In the genomic region with DNA sequence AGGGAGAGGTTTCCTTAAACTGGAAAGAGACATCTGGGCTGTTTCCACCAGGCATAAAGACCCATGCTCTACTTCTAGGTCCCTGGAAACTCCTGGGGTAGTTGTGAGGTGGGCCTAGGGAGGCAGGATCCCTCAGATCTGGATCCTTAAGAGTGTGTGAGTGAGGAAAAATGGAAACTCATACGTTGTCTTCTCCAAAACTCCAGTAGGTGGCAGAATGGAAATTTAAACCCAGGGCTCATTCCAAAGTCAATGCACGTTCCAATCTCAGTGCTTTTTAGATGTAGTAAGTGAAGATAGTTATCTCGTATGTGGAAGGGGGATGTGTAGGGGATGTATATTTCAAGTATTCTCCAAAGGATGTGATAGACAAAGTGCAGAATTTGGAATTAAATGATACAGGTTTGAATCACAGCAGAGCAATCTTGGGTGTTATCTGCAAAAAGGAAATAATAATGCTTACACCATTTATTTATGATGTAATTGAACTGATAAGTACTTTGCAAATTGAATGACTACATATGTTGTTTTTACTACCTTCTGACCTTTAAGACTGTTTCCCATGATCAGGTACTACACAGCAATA, we compare ENCODE assay signal across 12 cellular contexts. TPM values are rescaled to one million over a fixed set of nuclear protein-coding genes. Genes with fewer than 3 reads are reported as not detected.
A peak's percentile ranks its signal among the peaks of the same experiment; 100 is the strongest.
DNase-seq lines count a peak whose midpoint lies in the region; ATAC-seq and TF ChIP-seq lines count a peak whose summit lies in the region.
"Had no signal": no experiment of that assay in that cellular context is flagged by ENCODE, and none has a peak within 500 bp of the region (broad histone marks: within the 10 kb centered on the region; RNA-seq: fewer than 3 reads in every experiment).

No MANE protein-coding gene starts in this region.

- no peak overlapping the region for H3K9ac ChIP-seq in OCI-LY1 (ENCODE audit: low read length)

- CTCF ChIA-PET in MCF 10A (lab: Yijun Ruan, JAX): interaction anchor here (0.6 to 4.8 kb wide), 18 partner anchors 9 to 256 kb away, joined by 3 to 77 read pairs (median 5); no protein-coding TSS in a partner anchor

- ATAC-seq in upper lobe of left lung (ENCODE audit: low FRiP score in 2 of 2): peak in 1 of 2 donors; percentile 19
- no peak for ATAC-seq in HG03097 (IDR thresholded peaks at IDR 0.05; ENCODE audit: low FRiP score, unreplicated experiment)
- ATAC-seq in HG03571 (IDR thresholded peaks at IDR 0.05; ENCODE audit: unreplicated experiment): no peak

- no peaks in the 10 kb centered on the region for H3F3A ChIP-seq in OCI-LY1 (ENCODE audit: insufficient read depth, low read length)

- no TSS peak for BruUV-seq in MCF 10A (replicated peaks; lab: Mats Ljungman, UMichigan)

- H3K9me3 Mint-ChIP-seq in MCF 10A (ENCODE audit: unreplicated experiment): no peaks in the 10 kb centered on the region
- no peaks in the 10 kb centered on the region for H3K9me3 Mint-ChIP-seq in activated CD4-positive, alpha-beta T cell treated with anti-CD3 and anti-CD28 coated beads, Interleukin-2, amount 10 ng/mL, durations not matched to agents 24 days and 14 days
- H3K9me3 Mint-ChIP-seq: activated T-helper 2 cell treated with anti-CD3 and anti-CD28 coated beads, Interferon-gamma antibody, Interleukin-2, Interleukin-4, amounts not matched to agents 10 μg/mL and 5 μg/mL and 100 μg/mL, durations not matched to agents 14 hours and 24 hours and 36 hours had no signal

- H3K27ac ChIP-seq in breast epithelium (no peak overlapping the region), OCI-LY1 (ENCODE audit: low read depth, low read length, poor library complexity, severe bottlenecking) (no peak overlapping the region), upper lobe of left lung (no peak overlapping the region)

- no peak overlapping the region for H3K4me2 ChIP-seq in OCI-LY1 (ENCODE audit: low read length)

- H3K27me3 ChIP-seq in breast epithelium (no peaks in the 10 kb centered on the region), OCI-LY1 (ENCODE audit: insufficient read depth, low read length) (no peaks in the 10 kb centered on the region), upper lobe of left lung (no peaks in the 10 kb centered on the region)

- 7 to 8% methylated on average over 3 of the region's 3 CpGs for WGBS in upper lobe of left lung, 2 donors

- TF ChIP-seq EP300 in upper lobe of left lung (IDR thresholded peaks at IDR 0.05): no peak

- POLR2A ChIA-PET in MCF 10A (lab: Yijun Ruan, JAX): interaction anchor here (1.2 kb wide), 1 partner anchor 130 kb away, joined by 4 read pairs; no protein-coding TSS in a partner anchor

- peak; percentile 55 for DNase-seq in MCF 10A (ENCODE audit: unreplicated experiment)
- DNase-seq in breast epithelium (ENCODE audit: low spot score in 2 of 2): no peak
- DNase-seq in fibroblast of mammary gland (ENCODE audit: low read depth): peak; percentile 38
- no peak for DNase-seq in upper lobe of left lung
- DNase-seq in activated CD4-positive, alpha-beta T cell treated with anti-CD3 and anti-CD28 coated beads, Interleukin-2, amount 10 ng/mL, durations not matched to agents 24 days and 14 days: no peak
- DNase-seq: KG1; stimulated activated naive CD4-positive, alpha-beta T cell had no signal

- no peaks in the 10 kb centered on the region for H3K9me3 ChIP-seq in breast epithelium
- H3K9me3 ChIP-seq in OCI-LY1 (ENCODE audit: low read length): no peaks in the 10 kb centered on the region
- no peaks in the 10 kb centered on the region for H3K9me3 ChIP-seq in upper lobe of left lung

- H4K20me1 ChIP-seq in OCI-LY1 (ENCODE audit: insufficient read depth, low read length): no peaks in the 10 kb centered on the region

- H3K27me3 Mint-ChIP-seq in MCF 10A (ENCODE audit: insufficient read depth, unreplicated experiment): no peaks in the 10 kb centered on the region
- H3K27me3 Mint-ChIP-seq in activated CD4-positive, alpha-beta T cell treated with anti-CD3 and anti-CD28 coated beads, Interleukin-2, amount 10 ng/mL, durations not matched to agents 24 days and 14 days: peaks cover 4% of the 10 kb centered on the region

- intact Hi-C loops in MCF 10A (cut with micrococcal nuclease) (loop anchor here (1.0 kb wide), 3 partner anchors 78 to 244 kb away; no protein-coding TSS in a partner anchor), breast epithelium (cut with DNase I; ENCODE audit: low total_unique reads) (no loop called here)
- intact Hi-C loops in activated CD4-positive, alpha-beta T cell treated with anti-CD3 and anti-CD28 coated beads, Interleukin-2, amount 10 ng/mL, durations not matched to agents 24 days and 14 days (cut with micrococcal nuclease): no loop called here

- no peaks in the 10 kb centered on the region for H3K36me3 Mint-ChIP-seq in MCF 10A (ENCODE audit: insufficient read depth, unreplicated experiment)
- H3K36me3 Mint-ChIP-seq in activated CD4-positive, alpha-beta T cell treated with anti-CD3 and anti-CD28 coated beads, Interleukin-2, amount 10 ng/mL, durations not matched to agents 24 days and 14 days (ENCODE audit: low read depth): no peaks in the 10 kb centered on the region
- H3K36me3 Mint-ChIP-seq: memory B cell had no signal

- H3K4me3 ChIP-seq in breast epithelium: no peak overlapping the region
- no peak overlapping the region for H3K4me3 ChIP-seq in OCI-LY1 (ENCODE audit: low read depth, low read length, poor library complexity, severe bottlenecking)
- H3K4me3 ChIP-seq in fibroblast of mammary gland (ENCODE audit: control insufficient read depth, low read depth, low read length): no peak overlapping the region
- H3K4me3 ChIP-seq in upper lobe of left lung: no peak overlapping the region

- no peak overlapping the region for H3K27ac Mint-ChIP-seq in MCF 10A (ENCODE audit: low read depth, unreplicated experiment)
- H3K27ac Mint-ChIP-seq in activated CD4-positive, alpha-beta T cell treated with anti-CD3 and anti-CD28 coated beads, Interleukin-2, amount 10 ng/mL, durations not matched to agents 24 days and 14 days: no peak overlapping the region
- H3K27ac Mint-ChIP-seq: activated T-helper 2 cell treated with anti-CD3 and anti-CD28 coated beads, Interferon-gamma antibody, Interleukin-2, Interleukin-4, amounts not matched to agents 10 μg/mL and 5 μg/mL and 100 μg/mL, durations not matched to agents 14 hours and 24 hours and 36 hours; memory B cell had no signal

- H3K4me1 Mint-ChIP-seq in MCF 10A (ENCODE audit: insufficient read depth, unreplicated experiment): peaks cover 17% of the 10 kb centered on the region
- no peaks in the 10 kb centered on the region for H3K4me1 Mint-ChIP-seq in activated CD4-positive, alpha-beta T cell treated with anti-CD3 and anti-CD28 coated beads, Interleukin-2, amount 10 ng/mL, durations not matched to agents 24 days and 14 days
- H3K4me1 Mint-ChIP-seq: memory B cell had no signal

- TF ChIP-seq CTCF in MCF 10A (IDR thresholded peaks at IDR 0.05; ENCODE audit: unreplicated experiment): peak; percentile 62
- peak in 1 of 3 donors; percentile 36 for TF ChIP-seq CTCF in breast epithelium (IDR thresholded peaks at IDR 0.05)
- TF ChIP-seq CTCF in OCI-LY1 (IDR thresholded peaks at IDR 0.05; ENCODE audit: low read length): peak; percentile 31; the same call in 1 of the 2 replicates
- peak; percentile 66 for TF ChIP-seq CTCF in fibroblast of mammary gland (conservative IDR thresholded peaks at IDR 0.05; ENCODE audit: control insufficient read depth, insufficient read depth, low read depth, low read length)
- peak in 4 of 6 experiments; percentile 17 to 48 (median 24) for TF ChIP-seq CTCF in upper lobe of left lung (IDR thresholded peaks at IDR 0.05)

- H2AFZ ChIP-seq in OCI-LY1 (ENCODE audit: low read length): no peak overlapping the region

- H3K9me2 ChIP-seq in OCI-LY1 (ENCODE audit: low read depth, low read length): no peaks in the 10 kb centered on the region

- no peak for TF ChIP-seq POLR2A in breast epithelium (IDR thresholded peaks at IDR 0.05)
- TF ChIP-seq POLR2A in upper lobe of left lung (IDR thresholded peaks at IDR 0.05): no peak

- H3K4me1 ChIP-seq in breast epithelium (no peaks in the 10 kb centered on the region), OCI-LY1 (ENCODE audit: insufficient read depth, low read length, severe bottlenecking) (no peaks in the 10 kb centered on the region), upper lobe of left lung (no peaks in the 10 kb centered on the region)

- no peaks in the 10 kb centered on the region for H3K36me3 ChIP-seq in breast epithelium
- H3K36me3 ChIP-seq in OCI-LY1 (ENCODE audit: insufficient read depth, low read length): no peaks in the 10 kb centered on the region
- no peaks in the 10 kb centered on the region for H3K36me3 ChIP-seq in upper lobe of left lung

- H3K79me2 ChIP-seq in OCI-LY1 (ENCODE audit: insufficient read depth, low read length): no peaks in the 10 kb centered on the region

- H3K4me3 Mint-ChIP-seq in MCF 10A (ENCODE audit: unreplicated experiment): no peak overlapping the region
- H3K4me3 Mint-ChIP-seq in activated CD4-positive, alpha-beta T cell treated with anti-CD3 and anti-CD28 coated beads, Interleukin-2, amount 10 ng/mL, durations not matched to agents 24 days and 14 days: no peak overlapping the region
- H3K4me3 Mint-ChIP-seq: memory B cell had no signal

RNA-seq across cellular contexts. Expression of a gene that starts 13.1 kb away (rescaled TPM):
- total RNA-seq in MCF 10A (2022): 0.25 and 0.35 TPM in 2 replicates
- not detected for total RNA-seq in breast epithelium
- 10 to 100 TPM in 1 of 6 donors, 1 to 10 TPM in 1, under 1 TPM in 2, not detected in 2; 0.29 to 10.7 (median 1.1) TPM for total RNA-seq in upper lobe of left lung
- total RNA-seq in activated CD4-positive, alpha-beta T cell treated with anti-CD3 and anti-CD28 coated beads, Interleukin-2, amount 10 ng/mL, durations not matched to agents 24 days and 14 days: not detected in 2 replicates
- total RNA-seq: activated T-helper 2 cell treated with anti-CD3 and anti-CD28 coated beads, Interferon-gamma antibody, Interleukin-2, Interleukin-4, amounts not matched to agents 10 μg/mL and 5 μg/mL and 100 μg/mL, durations not matched to agents 14 hours and 24 hours and 36 hours had no signal

RNA-seq across cellular contexts. Expression of a gene that starts 30.6 kb away (rescaled TPM):
- total RNA-seq in MCF 10A (2022) (0.29 and 0.75 TPM in 2 replicates), breast epithelium (under 1 TPM in 1 of 3 donors, not detected in 2; 0.66 TPM), upper lobe of left lung (1 to 10 TPM in 1 of 6 donors, not detected in 5; 1.3 TPM)
- 0.14 TPM in 1 of 2 replicates, not detected in the other for total RNA-seq in activated CD4-positive, alpha-beta T cell treated with anti-CD3 and anti-CD28 coated beads, Interleukin-2, amount 10 ng/mL, durations not matched to agents 24 days and 14 days
- total RNA-seq: activated T-helper 2 cell treated with anti-CD3 and anti-CD28 coated beads, Interferon-gamma antibody, Interleukin-2, Interleukin-4, amounts not matched to agents 10 μg/mL and 5 μg/mL and 100 μg/mL, durations not matched to agents 14 hours and 24 hours and 36 hours had no signal

RNA-seq across cellular contexts. Expression of a gene that starts 32.4 kb away (rescaled TPM):
- total RNA-seq in MCF 10A (2022): 0.19 TPM in 1 of 2 replicates, not detected in the other
- 10 to 100 TPM; 11.0 to 63.4 (median 23.9) TPM for total RNA-seq in breast epithelium
- 1 to 10 TPM in 1 of 6 donors, under 1 TPM in 1, not detected in 4; 0.47 to 1.8 TPM for total RNA-seq in upper lobe of left lung
- total RNA-seq in activated CD4-positive, alpha-beta T cell treated with anti-CD3 and anti-CD28 coated beads, Interleukin-2, amount 10 ng/mL, durations not matched to agents 24 days and 14 days: not detected in 2 replicates
- total RNA-seq: activated T-helper 2 cell treated with anti-CD3 and anti-CD28 coated beads, Interferon-gamma antibody, Interleukin-2, Interleukin-4, amounts not matched to agents 10 μg/mL and 5 μg/mL and 100 μg/mL, durations not matched to agents 14 hours and 24 hours and 36 hours had no signal

Comparison
In these comparisons a context has a peak if more than half of its experiments do, and no peak if none do; other contexts are left out.
1. DNase-seq: peak in MCF 10A (single experiment) and fibroblast of mammary gland (single experiment); none in breast epithelium (0 of 2), upper lobe of left lung (0 of 2) and activated CD4-positive, alpha-beta T cell treated with anti-CD3 and anti-CD28 coated beads, Interleukin-2, amount 10 ng/mL, durations not matched to agents 24 days and 14 days (single experiment).
2. RNA of a gene that starts 32.4 kb away (total RNA-seq): 11.0 to 63.4 TPM in breast epithelium; 0.47 to 1.8 TPM in upper lobe of left lung, 0.19 TPM in MCF 10A and not detected in activated CD4-positive, alpha-beta T cell treated with anti-CD3 and anti-CD28 coated beads, Interleukin-2, amount 10 ng/mL, durations not matched to agents 24 days and 14 days; every median in the first group is over 4 times any median in the second.